Comparison of ENCODE assay signal across 8 cellular contexts in the genomic region with DNA sequence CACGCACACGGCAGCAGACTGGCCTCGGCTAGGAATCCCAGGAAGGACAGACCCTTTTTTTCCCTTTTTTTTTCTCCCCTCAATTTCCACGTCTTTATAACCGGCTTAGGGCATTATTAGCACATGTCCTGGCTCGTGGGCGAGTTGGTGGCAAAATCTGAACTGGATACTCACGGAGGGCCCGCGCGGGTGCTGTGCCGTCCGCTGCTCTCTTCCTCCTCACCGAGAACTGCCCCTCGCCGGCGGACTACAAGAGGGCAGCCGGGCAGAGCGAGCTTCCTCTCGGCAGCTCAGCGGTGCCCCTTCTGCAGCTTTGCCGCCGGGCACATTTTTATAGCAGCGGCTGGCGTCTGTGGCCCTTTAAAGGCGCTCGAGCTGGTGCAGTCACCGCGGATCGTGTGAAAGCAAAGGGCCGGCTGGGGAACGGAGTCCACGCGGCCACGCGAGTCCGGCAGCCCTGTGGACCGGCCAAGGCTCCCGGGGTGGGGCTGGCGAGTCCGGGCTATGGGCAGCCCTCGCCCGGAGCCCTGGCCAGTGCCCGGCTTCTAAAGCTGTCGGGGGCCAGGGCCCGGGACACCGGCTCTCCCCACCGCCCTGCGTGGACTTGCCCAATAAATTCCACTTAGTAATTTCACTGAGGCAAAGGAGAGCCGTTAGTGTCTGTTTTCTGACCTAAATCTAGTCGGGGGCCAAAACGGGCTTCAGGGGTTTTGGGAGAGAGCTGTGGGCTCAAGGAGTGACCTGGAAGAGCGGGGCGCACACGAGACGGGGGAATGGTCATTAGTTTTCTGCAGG. TPM values are rescaled to one million over a fixed set of nuclear protein-coding genes. Genes with fewer than 3 reads are reported as not detected.
DNase-seq lines count a peak whose midpoint lies in the region; ATAC-seq and TF ChIP-seq lines count a peak whose summit lies in the region.

No MANE protein-coding gene starts in this region.

- peak overlapping the region; percentile 65 for H3K18ac ChIP-seq in mesendoderm (ENCODE audit: low read length)

- no peak overlapping the region for H2BK5ac ChIP-seq in mesendoderm (ENCODE audit: low read length)

- H3K4me3 ChIP-seq in mesendoderm (ENCODE audit: low read length) (no peak overlapping the region), stomach (peak overlapping the region; percentile 48 to 66 (median 54))

- H2BK15ac ChIP-seq in mesendoderm (replicated peaks; ENCODE audit: low read depth): no peak overlapping the region

- H3K27me3 Mint-ChIP-seq in activated B cell treated with CpG ODN at 0.5 μM for 24 hours: peaks cover 26% of the 10 kb centered on the region

- H3K27ac Mint-ChIP-seq in activated B cell treated with CpG ODN at 0.5 μM for 24 hours: peak overlapping the region; percentile 46

- no peak for TF ChIP-seq EP300 in stomach (IDR thresholded peaks at IDR 0.05)

- no peak overlapping the region for H3K56ac ChIP-seq in mesendoderm (ENCODE audit: low read length)

- H3K36me3 ChIP-seq in mesendoderm (ENCODE audit: control insufficient read depth, insufficient read depth, low read length) (no peaks in the 10 kb centered on the region), stomach (no peaks in the 10 kb centered on the region)

- H3K23ac ChIP-seq in mesendoderm (ENCODE audit: low read length): no peak overlapping the region

- no peaks in the 10 kb centered on the region for H3K36me3 Mint-ChIP-seq in activated B cell treated with CpG ODN at 0.5 μM for 24 hours (ENCODE audit: low read depth)

- H3K27me3 ChIP-seq in mesendoderm (ENCODE audit: insufficient read depth, low read length, poor library complexity) (peaks cover 27% of the 10 kb centered on the region), stomach (peaks cover 15 to 86% (median 75%) of the 10 kb centered on the region in 3 donors)

- H3K79me2 ChIP-seq in mesendoderm (ENCODE audit: control insufficient read depth, insufficient read depth, low read length): no peaks in the 10 kb centered on the region

- WGBS in mesendoderm (ENCODE audit: extremely low coverage, insufficient coverage, low lambda C conversion rate): no CpG with 5 or more reads among the region's 56 CpGs
- 1 to 22% (median 4%) methylated on average over 11 to 56 of the region's 56 CpGs for WGBS in stomach, 5 donors

- TF ChIP-seq POLR2A in stomach (IDR thresholded peaks at IDR 0.05): no peak

- H3K4me1 Mint-ChIP-seq in activated B cell treated with CpG ODN at 0.5 μM for 24 hours: peaks cover 37% of the 10 kb centered on the region

- H3K79me1 ChIP-seq in mesendoderm (ENCODE audit: low read length): no peaks in the 10 kb centered on the region

- ATAC-seq in HG02981 (IDR thresholded peaks at IDR 0.05; ENCODE audit: unreplicated experiment) (peak; percentile 45), activated B cell treated with CpG ODN at 0.5 μM for 24 hours (ENCODE audit: low read depth) (peak; percentile 67)

- H4K5ac ChIP-seq in mesendoderm (ENCODE audit: low read length): no peak overlapping the region

- no peaks in the 10 kb centered on the region for H3K9me3 ChIP-seq in stomach

- H2AK5ac ChIP-seq in mesendoderm (ENCODE audit: low read length): no peak overlapping the region

- no peak overlapping the region for H4K8ac ChIP-seq in mesendoderm (ENCODE audit: low read depth, low read length)

- H3K27ac ChIP-seq in mesendoderm (ENCODE audit: low read depth, low read length) (no peak overlapping the region), stomach (peak overlapping the region in 1 of 5 donors; percentile 52)

- H3K4me1 ChIP-seq in mesendoderm (ENCODE audit: control insufficient read depth, low read depth, low read length) (no peaks in the 10 kb centered on the region), stomach (peaks cover 9 to 51% (median 43%) of the 10 kb centered on the region in 4 donors)

- peak overlapping the region; percentile 36 for H3K4me2 ChIP-seq in mesendoderm (ENCODE audit: low read length)

- CTCF ChIA-PET in activated B cell treated with CpG ODN at 0.5 μM for 24 hours (lab: Charles Lee): no interaction called here

- intact Hi-C loops in activated B cell treated with CpG ODN at 0.5 μM for 24 hours (cut with micrococcal nuclease): loop anchor here (5.0 kb wide), 1 partner anchor 1055 kb away; the partner anchor contains the start of gene ZMYM3
- intact Hi-C loops in stomach (cut with DNase I; ENCODE audit: low total_unique reads): no loop called here

- peak; percentile 22 for DNase-seq in stimulated activated CD4-positive, alpha-beta T cell treated with anti-CD3 and anti-CD28 coated beads, Interleukin-12 subunit alpha, Interleukin-12 subunit beta, amount 100 ng/mL, for 4 hours
- DNase-seq in stimulated activated CD4-positive, alpha-beta T cell treated with anti-CD3 and anti-CD28 coated beads, Interleukin-2, amount 100 ng/mL, for 48 hours: no peak
- DNase-seq in NCI-H2196 (lab: John Stamatoyannopoulos, UW; ENCODE audit: unreplicated experiment) (peak; percentile 41), activated B cell treated with CpG ODN at 0.5 μM for 24 hours (peak; percentile 21), epidermal melanocyte (ENCODE audit: insufficient read length, low spot score) (peak; percentile 45), mesendoderm (peak; percentile 80), stomach (peak; percentile 63)

- no peak for TF ChIP-seq CTCF in activated B cell treated with CpG ODN at 0.5 μM for 24 hours (IDR thresholded peaks at IDR 0.05)
- TF ChIP-seq CTCF in stomach (IDR thresholded peaks at IDR 0.05): no peak

- no peaks in the 10 kb centered on the region for H3K9me3 Mint-ChIP-seq in activated B cell treated with CpG ODN at 0.5 μM for 24 hours

- H3K4me3 Mint-ChIP-seq in activated B cell treated with CpG ODN at 0.5 μM for 24 hours: peak overlapping the region; percentile 86

- POLR2A ChIA-PET in activated B cell treated with CpG ODN at 0.5 μM for 24 hours (lab: Charles Lee): interaction anchor here (1.8 kb wide), 1 partner anchor 30 kb away, joined by 9 read pairs; the partner anchor contains the start of gene RPS4X

- no peak overlapping the region for H2BK120ac ChIP-seq in mesendoderm (ENCODE audit: low read depth, low read length)

- H3K9ac ChIP-seq in mesendoderm (ENCODE audit: low read length): no peak overlapping the region

- H3K4ac ChIP-seq in mesendoderm (ENCODE audit: low read depth, low read length): no peak overlapping the region

RNA-seq across cellular contexts. Expression of gene CITED1, which starts 1.3 kb away (rescaled TPM):
- not detected in 2 replicates for total RNA-seq in activated B cell treated with CpG ODN at 0.5 μM for 24 hours
- polyA plus RNA-seq in mesendoderm (2013, experiment 1 of 2): 0.81 TPM
- 0.85 TPM for polyA plus RNA-seq in mesendoderm (2013, experiment 2 of 2)
- 1 to 10 TPM in 1 of 5 donors, not detected in 4; 1.7 TPM for total RNA-seq in stomach
- polyA plus RNA-seq in stomach: under 1 TPM in 1 of 3 donors, not detected in 2; 0.60 TPM

RNA-seq across cellular contexts. Expression of gene RPS4X, which starts 30.0 kb away (rescaled TPM):
- total RNA-seq in activated B cell treated with CpG ODN at 0.5 μM for 24 hours: 1,509 and 1,643 TPM in 2 replicates
- polyA plus RNA-seq in mesendoderm (2013, experiment 1 of 2): 1,170 TPM
- 1,172 TPM for polyA plus RNA-seq in mesendoderm (2013, experiment 2 of 2)
- 1,000 to 10,000 TPM in 1 of 5 donors, 100 to 1,000 TPM in 4; 199 to 1,324 (median 665) TPM for total RNA-seq in stomach
- 1,000 to 10,000 TPM in 2 of 3 donors, 100 to 1,000 TPM in 1; 984 to 1,958 (median 1,274) TPM for polyA plus RNA-seq in stomach

Comparison
In these comparisons a context has a peak if more than half of its experiments do, and no peak if none do; other contexts are left out.
1. DNase-seq: peak in stimulated activated CD4-positive, alpha-beta T cell treated with anti-CD3 and anti-CD28 coated beads, Interleukin-12 subunit alpha, Interleukin-12 subunit beta, amount 100 ng/mL, for 4 hours (single experiment), NCI-H2196 (single experiment), activated B cell treated with CpG ODN at 0.5 μM for 24 hours (single experiment), epidermal melanocyte (single experiment), mesendoderm (single experiment) and stomach (single experiment); none in stimulated activated CD4-positive, alpha-beta T cell treated with anti-CD3 and anti-CD28 coated beads, Interleukin-2, amount 100 ng/mL, for 48 hours (0 of 2).